In the genomic region with DNA sequence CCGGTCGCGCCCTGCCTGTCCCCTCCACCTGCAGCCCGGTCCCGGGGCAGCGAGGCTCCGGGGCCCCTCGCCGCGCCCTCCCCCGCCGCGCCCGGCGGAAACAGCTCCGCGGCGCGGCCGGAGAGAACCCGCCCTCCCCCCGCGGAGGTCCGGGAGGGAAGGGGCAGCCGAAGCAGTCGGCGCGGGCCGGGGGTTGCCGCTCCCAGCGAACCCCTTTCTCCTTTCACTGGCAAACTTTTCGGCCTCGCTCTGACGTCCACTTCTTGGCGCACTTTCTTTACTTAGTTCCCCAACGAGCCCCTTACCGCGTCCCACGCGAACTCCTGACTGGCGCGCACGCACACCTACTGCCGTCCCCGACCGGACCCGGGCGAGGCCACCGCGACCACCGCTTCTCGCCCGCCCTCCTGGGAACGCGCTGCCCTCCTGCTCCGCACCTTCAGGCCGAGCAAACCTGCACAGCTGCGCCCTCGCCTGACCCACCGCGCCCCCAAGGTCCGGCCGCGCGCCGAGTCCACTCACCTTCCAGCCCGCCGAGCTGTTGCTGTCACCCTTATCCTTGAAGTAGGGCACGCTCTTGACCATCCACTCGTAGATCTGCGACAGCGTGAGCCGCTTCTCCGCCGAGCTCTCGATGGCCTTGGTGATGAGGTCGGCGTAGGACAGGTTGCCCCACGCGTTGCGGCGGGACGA, we compare ENCODE assay signal across 8 cellular contexts. TPM values are rescaled to one million over a fixed set of nuclear protein-coding genes. Genes with fewer than 3 reads are reported as not detected.
DNase-seq lines count a peak whose midpoint lies in the region; ATAC-seq and TF ChIP-seq lines count a peak whose summit lies in the region.

No MANE protein-coding gene starts in this region.

- peak overlapping the region; percentile 86 to 98 (median 96) for H3K9ac ChIP-seq in BLaER1 treated with 17β-estradiol and CSF1 and Interleukin-3, amounts not matched to agents 10 nM and 100 nM

- peaks cover 0 to 59% (median 11%) of the 10 kb centered on the region in 11 experiments; a peak in 13 of 22 replicates for H4K20me1 ChIP-seq in BLaER1 treated with 17β-estradiol and CSF1 and Interleukin-3, amounts not matched to agents 10 nM and 100 nM

- ATAC-seq in GM21367 (IDR thresholded peaks at IDR 0.05; ENCODE audit: unreplicated experiment) (peak; percentile 2), omental fat pad (ENCODE audit: low FRiP score) (peak; percentile 17)

- no peak for TF ChIP-seq CTCF in omental fat pad (IDR thresholded peaks at IDR 0.05)

- peak overlapping the region; percentile 85 to 95 (median 93) for H3K27ac ChIP-seq in BLaER1 treated with 17β-estradiol and CSF1 and Interleukin-3, amounts not matched to agents 10 nM and 100 nM

- H3K4me1 ChIP-seq in BLaER1 treated with 17β-estradiol and CSF1 and Interleukin-3, amounts not matched to agents 10 nM and 100 nM = peaks cover 36 to 61% (median 51%) of the 10 kb centered on the region in 10 experiments

- peaks cover 0 to 10% (median 0%) of the 10 kb centered on the region in 11 experiments; a peak in 3 of 22 replicates for H3K36me3 ChIP-seq in BLaER1 treated with 17β-estradiol and CSF1 and Interleukin-3, amounts not matched to agents 10 nM and 100 nM

- H3K4me3 ChIP-seq in BLaER1 treated with 17β-estradiol and CSF1 and Interleukin-3, amounts not matched to agents 10 nM and 100 nM = peak overlapping the region; percentile 77 to 98 (median 94)

- peak overlapping the region; percentile 77 to 97 (median 84) for H3K4me2 ChIP-seq in BLaER1 treated with 17β-estradiol and CSF1 and Interleukin-3, amounts not matched to agents 10 nM and 100 nM

- H3K9me3 ChIP-seq in BLaER1 treated with 17β-estradiol and CSF1 and Interleukin-3, amounts not matched to agents 10 nM and 100 nM (replicated peaks in 1 of 11) = peaks cover 0 to 7% (median 0%) of the 10 kb centered on the region in 11 experiments; a peak in 2 of 22 replicates

- no peaks in the 10 kb centered on the region for H3K27me3 ChIP-seq in BLaER1 treated with 17β-estradiol and CSF1 and Interleukin-3, amounts not matched to agents 10 nM and 100 nM

- peak; percentile 59 for DNase-seq in NAMALWA (ENCODE audit: low spot score)
- DNase-seq in activated effector memory CD4-positive, alpha-beta T cell treated with Interleukin-2 at 50 U/mL for 16 hours = peak; percentile 20
- DNase-seq in glomerular visceral epithelial cell (ENCODE audit: extremely low spot score) = peak; percentile 34
- DNase-seq in omental fat pad (ENCODE audit: low spot score) = no peak
- DNase-seq in NCI-H1092 (lab: John Stamatoyannopoulos, UW) = no peak
- DNase-seq in AG08395 (ENCODE audit: low spot score) = no peak

RNA-seq across cellular contexts. Expression of gene FOXO1, which starts 1.2 kb away (rescaled TPM):
- total RNA-seq in omental fat pad = 100 to 1,000 TPM in 1 of 4 donors, 10 to 100 TPM in 3; 65.7 to 111 (median 87.5) TPM

Comparison
In these comparisons a context has a peak if more than half of its experiments do, and no peak if none do; other contexts are left out.
1. DNase-seq: peak in NAMALWA (single experiment), activated effector memory CD4-positive, alpha-beta T cell treated with Interleukin-2 at 50 U/mL for 16 hours (single experiment) and glomerular visceral epithelial cell (single experiment); none in omental fat pad (single experiment), NCI-H1092 (single experiment) and AG08395 (single experiment).